ENCODE assay signal across 15 cellular contexts in the genomic region with DNA sequence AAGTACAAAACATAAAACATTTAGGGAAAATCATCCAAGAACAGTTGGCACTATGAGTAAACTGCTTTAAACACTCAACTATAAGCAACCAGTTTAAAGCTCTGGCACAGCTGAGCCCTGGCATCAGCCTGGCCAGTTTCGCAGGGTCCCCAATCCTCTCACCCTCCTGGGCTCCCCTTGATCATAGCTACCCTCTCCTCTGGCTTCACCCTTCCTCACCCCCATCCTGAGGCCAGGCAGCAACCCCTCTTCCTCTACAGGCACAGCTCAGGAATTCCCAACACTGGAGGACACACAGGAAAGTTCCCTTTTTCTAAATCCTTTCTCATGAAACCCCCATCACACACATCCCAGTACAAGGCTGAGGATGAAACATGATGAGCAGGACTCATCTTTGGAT.
DNase-seq lines count a peak whose midpoint lies in the region; ATAC-seq and TF ChIP-seq lines count a peak whose summit lies in the region.
"Had no signal": no experiment of that assay in that cellular context is flagged by ENCODE, and none has a peak within 500 bp of the region (broad histone marks: within the 10 kb centered on the region; RNA-seq: fewer than 3 reads in every experiment).

No MANE protein-coding gene starts in this region.

- no peak overlapping the region for H2AFZ ChIP-seq in neural progenitor cell (replicated peaks)
- H2AFZ ChIP-seq: GM23338 had no signal

- H3K27ac Mint-ChIP-seq in brain: peak overlapping the region in 4 of 5 experiments; percentile 19 to 90 (median 72)
- H3K27ac Mint-ChIP-seq in neural progenitor cell: peak overlapping the region; percentile 17
- H3K27ac Mint-ChIP-seq: CD4-positive, alpha-beta memory T cell; GM23338 had no signal

- no peaks in the 10 kb centered on the region for H3K36me3 ChIP-seq in neural progenitor cell
- H3K36me3 ChIP-seq in WERI-Rb-1: no peaks in the 10 kb centered on the region

- TF ChIP-seq CTCF in brain (conservative IDR thresholded peaks at IDR 0.05): no peak
- no peak for TF ChIP-seq CTCF in neural progenitor cell (IDR thresholded peaks at IDR 0.05)
- no peak for TF ChIP-seq CTCF in WERI-Rb-1 (IDR thresholded peaks at IDR 0.05; ENCODE audit: low read depth, low read length)
- no peak for TF ChIP-seq CTCF in GM10266 (IDR thresholded peaks at IDR 0.05; ENCODE audit: control insufficient read depth, insufficient read depth, low read depth, missing control alignments)

- DNase-seq in neural progenitor cell (ENCODE audit: low spot score) (no peak), sciatic nerve (ENCODE audit: low spot score) (peak; percentile 6), germinal center (ENCODE audit: low spot score) (no peak), WERI-Rb-1 (no peak), GM10266 (ENCODE audit: extremely low spot score) (no peak)
- DNase-seq: Calu3; CD4-positive, alpha-beta memory T cell; COR-L47; DMS153; DND-41; H9 had no signal

- H3K9me3 Mint-ChIP-seq in brain (peaks cover 0 to 15% (median 4%) of the 10 kb centered on the region in 5 experiments), neural progenitor cell (peaks cover 7% of the 10 kb centered on the region)

- H3K9ac ChIP-seq in neural progenitor cell: no peak overlapping the region

- peaks cover 7% of the 10 kb centered on the region for H3K36me3 Mint-ChIP-seq in brain
- peaks cover 2% of the 10 kb centered on the region for H3K36me3 Mint-ChIP-seq in neural progenitor cell
- H3K36me3 Mint-ChIP-seq: CD4-positive, alpha-beta memory T cell had no signal

- no peaks in the 10 kb centered on the region for H3K79me2 ChIP-seq in neural progenitor cell (ENCODE audit: low read depth)

- no peaks in the 10 kb centered on the region for H3K27me3 ChIP-seq in neural progenitor cell
- H3K27me3 ChIP-seq in WERI-Rb-1 (ENCODE audit: insufficient read depth, low read depth, severe bottlenecking): no peaks in the 10 kb centered on the region

- ATAC-seq in sciatic nerve: no peak
- ATAC-seq: GM12878, GM23338, HCT116 had no signal

- no peak overlapping the region for H3K4me3 ChIP-seq in neural progenitor cell
- H3K4me3 ChIP-seq in WERI-Rb-1 (ENCODE audit: low read depth, low read length): no peak overlapping the region
- H3K4me3 ChIP-seq: GM12878, GM23338 had no signal

- H3K27ac ChIP-seq in neural progenitor cell (no peak overlapping the region), WERI-Rb-1 (no peak overlapping the region)

- H3K9me3 ChIP-seq in neural progenitor cell (ENCODE audit: low read depth): no peaks in the 10 kb centered on the region
- H3K9me3 ChIP-seq in WERI-Rb-1 (ENCODE audit: severe bottlenecking): no peaks in the 10 kb centered on the region

- no peak overlapping the region for H3K4me2 ChIP-seq in neural progenitor cell
- H3K4me2 ChIP-seq: GM23338 had no signal

- H3F3A ChIP-seq in neural progenitor cell (ENCODE audit: low read depth): no peaks in the 10 kb centered on the region

- H3K27me3 Mint-ChIP-seq in brain: peaks cover 3% of the 10 kb centered on the region
- H3K27me3 Mint-ChIP-seq in neural progenitor cell (ENCODE audit: insufficient read depth, low read depth): peaks cover 4% of the 10 kb centered on the region

- H3K4me1 Mint-ChIP-seq in brain (peaks cover 30% of the 10 kb centered on the region), neural progenitor cell (peaks cover 7% of the 10 kb centered on the region)
- H3K4me1 Mint-ChIP-seq: CD4-positive, alpha-beta memory T cell; GM23338 had no signal

- H3K4me3 Mint-ChIP-seq in brain (peak overlapping the region in 1 of 5 experiments; percentile 6), neural progenitor cell (no peak overlapping the region)
- H3K4me3 Mint-ChIP-seq: CD4-positive, alpha-beta memory T cell; GM23338; H9 had no signal

- H3K4me1 ChIP-seq in neural progenitor cell: no peaks in the 10 kb centered on the region

- intact Hi-C loops in sciatic nerve (cut with DNase I): no loop called here

- H4K20me1 ChIP-seq in neural progenitor cell (ENCODE audit: low read depth): no peaks in the 10 kb centered on the region
